ENCODE assay signal across 8 cellular contexts in genomic region chr7:29878081-29878688, GRCh38.
A peak's percentile ranks its signal among the peaks of the same experiment; 100 is the strongest.
DNase-seq lines count a peak whose midpoint lies in the region; ATAC-seq and TF ChIP-seq lines count a peak whose summit lies in the region.

No MANE protein-coding gene starts in this region.

- POLR2A ChIA-PET in SK-N-SH (lab: Yijun Ruan, JAX), result interaction anchor here (1.0 kb wide), 1 partner anchor 43 kb away, joined by 4 read pairs; no protein-coding TSS in a partner anchor

- H3K27me3 Mint-ChIP-seq in HFFc6 (ENCODE audit: insufficient read depth), result peaks cover 9% of the 10 kb centered on the region

- no peaks in the 10 kb centered on the region for H3K36me3 ChIP-seq in SK-N-SH (replicated peaks in 1 of 2; ENCODE audit: control insufficient read depth in 1 of 2, insufficient read depth in 2 of 2, low read length in 1 of 2)

- CTCF ChIA-PET in SK-N-SH (lab: Yijun Ruan, JAX), result interaction anchor here (0.5 to 12.0 kb wide), 51 partner anchors 9 to 1471 kb away, joined by 3 to 365 read pairs (median 4); partner anchors contain the start of gene PLEKHA8

- DNase-seq in NCI-H345 (lab: John Stamatoyannopoulos, UW) (peak; percentile 35), NCI-H345 treated with DMSO at 0.1 percent for 48 hours (lab: John Stamatoyannopoulos, UW; ENCODE audit: unreplicated experiment) (no peak), HFFc6 (peak; percentile 49), SK-N-SH (peak; percentile 79), epithelial cell of proximal tubule (ENCODE audit: low read depth) (no peak), retina (peak; percentile 40)

- H3K9me3 Mint-ChIP-seq in HFFc6, result no peaks in the 10 kb centered on the region

- WGBS in SK-N-SH (ENCODE audit: low lambda C conversion rate), result 49% methylated on average over 5 of the region's 5 CpGs

- peaks cover 6% of the 10 kb centered on the region; the same call in 1 of the 2 replicates for H3K4me1 Mint-ChIP-seq in HFFc6 (ENCODE audit: low read depth)

- no peaks in the 10 kb centered on the region for H3K9me2 ChIP-seq in SK-N-SH

- no peaks in the 10 kb centered on the region for H3K27me3 ChIP-seq in SK-N-SH (ENCODE audit: insufficient read depth)

- H3K9me3 ChIP-seq in SK-N-SH, result no peaks in the 10 kb centered on the region

- H3K4me2 ChIP-seq in SK-N-SH, result no peak overlapping the region

- H3K79me2 ChIP-seq in SK-N-SH (ENCODE audit: insufficient read depth), result no peaks in the 10 kb centered on the region

- H2AFZ ChIP-seq in SK-N-SH (ENCODE audit: low read depth), result no peak overlapping the region

- no peak overlapping the region for H3K4me3 Mint-ChIP-seq in HFFc6

- H3K4me3 ChIP-seq in SK-N-SH (ENCODE audit: low read depth in 2 of 2, low read length in 1 of 2) (no peak overlapping the region), epithelial cell of proximal tubule (ENCODE audit: low read depth, low read length) (no peak overlapping the region)

- TF ChIP-seq CTCF in HFFc6 (IDR thresholded peaks at IDR 0.05) (peak; percentile 86), SK-N-SH (IDR thresholded peaks at IDR 0.05) (peak; percentile 95), epithelial cell of proximal tubule (conservative IDR thresholded peaks at IDR 0.05; ENCODE audit: low read depth, low read length) (peak; percentile 71)

- no peaks in the 10 kb centered on the region for H4K20me1 ChIP-seq in SK-N-SH (ENCODE audit: insufficient read depth)

- H3K4me1 ChIP-seq in SK-N-SH (ENCODE audit: control insufficient read depth in 1 of 2, insufficient read depth in 2 of 2, low read depth in 1 of 2, low read length in 1 of 2), result peaks cover 0 to 2% of the 10 kb centered on the region in 2 experiments; a peak in 1 of 4 replicates

- peak; percentile 97 for TF ChIP-seq RAD21 in SK-N-SH (IDR thresholded peaks at IDR 0.05; ENCODE audit: low read length)

- no peak overlapping the region for H3K27ac Mint-ChIP-seq in HFFc6

- no peaks in the 10 kb centered on the region for H3F3A ChIP-seq in SK-N-SH (replicated peaks; ENCODE audit: insufficient read depth)

- TF ChIP-seq EP300 in SK-N-SH (IDR thresholded peaks at IDR 0.05; ENCODE audit: borderline replicate concordance in 1 of 2, low read depth in 1 of 2, low read length in 1 of 2), result no peak

- no peaks in the 10 kb centered on the region for H3K36me3 Mint-ChIP-seq in HFFc6 (ENCODE audit: low read depth)

- no peak overlapping the region for H3K27ac ChIP-seq in SK-N-SH (ENCODE audit: low read depth in 2 of 2, low read length in 1 of 2)

- ATAC-seq in HG03439 (IDR thresholded peaks at IDR 0.05; ENCODE audit: unreplicated experiment) (no peak), GM21423 (IDR thresholded peaks at IDR 0.05; ENCODE audit: unreplicated experiment) (no peak)

- H3K9ac ChIP-seq in SK-N-SH, result no peak overlapping the region

TF ChIP-seq in SK-N-SH, 30 proteins besides CTCF, POLR2A, EP300 and RAD21:
- TF ChIP-seq SMC3 (IDR thresholded peaks at IDR 0.05; ENCODE audit: low read depth, low read length) (peak; percentile 95), TCF12 (IDR thresholded peaks at IDR 0.05) (no peak), MXI1 (IDR thresholded peaks at IDR 0.05; ENCODE audit: low read depth, low read length) (no peak), RCOR1 (IDR thresholded peaks at IDR 0.05; ENCODE audit: low read length) (no peak), FOSL2 (IDR thresholded peaks at IDR 0.05; ENCODE audit: borderline replicate concordance, low read depth) (no peak)

Comparison
In these comparisons a context has a peak if more than half of its experiments do, and no peak if none do; other contexts are left out.
1. DNase-seq: peak in NCI-H345 (single experiment), HFFc6 (single experiment), SK-N-SH (single experiment) and retina (single experiment); none in NCI-H345 treated with DMSO at 0.1 percent for 48 hours (single experiment) and epithelial cell of proximal tubule (single experiment).
2. Peak in every context shown above with its lines, with median percentiles within 50 percentile points of each other: CTCF ChIP-seq.